1 cellular context compared by ENCODE assay signal in the genomic region with DNA sequence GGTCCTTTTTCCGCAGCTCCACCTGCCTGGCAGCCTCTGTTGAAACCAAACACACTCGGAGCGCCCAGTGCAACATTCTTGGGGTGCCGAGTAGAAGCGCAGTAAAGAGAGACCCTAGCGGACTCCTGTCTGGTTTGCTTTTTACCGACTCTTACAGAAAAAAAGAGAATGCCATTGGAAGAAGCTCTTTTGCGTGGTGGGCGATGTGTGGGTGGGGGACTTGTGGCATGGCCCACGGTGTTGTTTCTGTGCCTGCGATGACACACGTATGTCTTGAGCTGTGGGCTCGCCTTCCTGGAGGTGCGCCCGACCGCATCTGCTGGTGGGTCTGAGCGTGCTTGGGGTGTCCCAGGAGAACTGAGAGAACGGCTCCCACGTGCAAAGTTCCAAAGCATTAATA.
TF ChIP-seq lines count a peak whose summit lies in the region.

No MANE protein-coding gene starts in this region.

TF ChIP-seq in endothelial cell of umbilical vein, 7 proteins besides CTCF, POLR2A, EP300 and RAD21:
- TF ChIP-seq GATA2 (IDR thresholded peaks at IDR 0.05; ENCODE audit: insufficient read depth, insufficient read length, low read depth, low read length): no peak
- no peak for TF ChIP-seq JUN (IDR thresholded peaks at IDR 0.05; ENCODE audit: borderline replicate concordance, insufficient read depth, insufficient read length, low read depth)
- TF ChIP-seq, protein P1, sequence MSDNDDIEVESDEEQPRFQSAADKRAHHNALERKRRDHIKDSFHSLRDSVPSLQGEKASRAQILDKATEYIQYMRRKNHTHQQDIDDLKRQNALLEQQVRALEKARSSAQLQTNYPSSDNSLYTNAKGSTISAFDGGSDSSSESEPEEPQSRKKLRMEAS (IDR thresholded peaks at IDR 0.05; ENCODE audit: insufficient read depth, insufficient read length): no peak
- peak; percentile 56 for TF ChIP-seq EZH2 (IDR thresholded peaks at IDR 0.05; ENCODE audit: borderline replicate concordance, low read depth, low read length, severe bottlenecking)
- TF ChIP-seq MYC (IDR thresholded peaks at IDR 0.05; ENCODE audit: low read depth, low read length): no peak
